Comparison of ENCODE assay signal across 24 cellular contexts in genomic region chr2:147681093-147681492, GRCh38.
DNase-seq lines count a peak whose midpoint lies in the region; ATAC-seq, FAIRE-seq and TF ChIP-seq lines count a peak whose summit lies in the region.
"Had no signal": no experiment of that assay in that cellular context is flagged by ENCODE, and none has a peak within 500 bp of the region (broad histone marks: within the 10 kb centered on the region; RNA-seq: fewer than 3 reads in every experiment).

No MANE protein-coding gene starts in this region.

- POLR2A ChIA-PET in HEK293 (lab: Yijun Ruan, JAX) = no interaction called here
- POLR2A ChIA-PET in K562 (lab: Yijun Ruan, JAX) = no interaction called here

- intact Hi-C loops in K562 (cut with micrococcal nuclease) = no loop called here

- TF ChIP-seq POLR2A in K562 (conservative IDR thresholded peaks at IDR 0.05) (no peak), upper lobe of left lung (IDR thresholded peaks at IDR 0.05) (no peak)

- H3K79me2 ChIP-seq in K562 (ENCODE audit: control insufficient read depth, insufficient read depth, low read length) = no peaks in the 10 kb centered on the region

- CTCF ChIA-PET in HEK293 (lab: Yijun Ruan, JAX) (interaction anchor here (1.0 kb wide), 1 partner anchor 21 kb away, joined by 3 read pairs; no protein-coding TSS in a partner anchor), K562 (lab: Yijun Ruan, JAX; ENCODE audit: low intra/inter-chr PET ratio) (no interaction called here)

- no peak for ATAC-seq in K562
- ATAC-seq in HG02852 (IDR thresholded peaks at IDR 0.05; ENCODE audit: unreplicated experiment) = no peak
- no peak for ATAC-seq in upper lobe of left lung (ENCODE audit: low FRiP score in 2 of 2)

- in situ Hi-C loops in K562 (cut with MboI) = no loop called here

- no peak for FAIRE-seq in K562 (lab: Jason Lieb, UNC)
- FAIRE-seq: A204.1, GM12891, GM18507 had no signal

- no peak overlapping the region for H2AFZ ChIP-seq in K562 (ENCODE audit: low read depth, low read length)

- H3K27me3 ChIP-seq in WERI-Rb-1 (ENCODE audit: insufficient read depth, low read depth, severe bottlenecking) = no peaks in the 10 kb centered on the region
- no peaks in the 10 kb centered on the region for H3K27me3 ChIP-seq in K562 (ENCODE audit: control insufficient read depth in 2 of 2, insufficient read depth in 2 of 2, low read length in 2 of 2)
- no peaks in the 10 kb centered on the region for H3K27me3 ChIP-seq in upper lobe of left lung
- H3K27me3 ChIP-seq: BE2C, BLaER1 had no signal

- H4K20me1 ChIP-seq in K562 (replicated peaks; ENCODE audit: control insufficient read depth, insufficient read depth, low read length) = no peaks in the 10 kb centered on the region
- H4K20me1 ChIP-seq: BLaER1 had no signal

- no peaks in the 10 kb centered on the region for H3K9me3 ChIP-seq in HEK293 (ENCODE audit: control insufficient read depth, insufficient read depth, low read depth, low read length)
- no peaks in the 10 kb centered on the region for H3K9me3 ChIP-seq in WERI-Rb-1 (ENCODE audit: severe bottlenecking)
- no peaks in the 10 kb centered on the region for H3K9me3 ChIP-seq in K562 (replicated peaks; ENCODE audit: control insufficient read depth, insufficient read depth, low read depth, low read length)
- H3K9me3 ChIP-seq in upper lobe of left lung = no peaks in the 10 kb centered on the region
- H3K9me3 ChIP-seq: BE2C had no signal

- H3K9me1 ChIP-seq in K562 (ENCODE audit: control insufficient read depth, insufficient read depth, low read length) = no peaks in the 10 kb centered on the region

- BruUV-seq in K562 (replicated peaks; lab: Mats Ljungman, UMichigan) = no TSS peak

- TF ChIP-seq CTCF in HEK293 (tag by site-specific recombination; IDR thresholded peaks at IDR 0.05) = no peak
- TF ChIP-seq CTCF in WERI-Rb-1 (IDR thresholded peaks at IDR 0.05; ENCODE audit: low read depth, low read length) = no peak
- no peak for TF ChIP-seq CTCF in K562 (IDR thresholded peaks at IDR 0.05 in 2 of 3, conservative IDR thresholded peaks at IDR 0.05 in 1 of 3; ENCODE audit: insufficient read depth in 2 of 3, low read depth in 1 of 3, low read length in 3 of 3)
- TF ChIP-seq CTCF in upper lobe of left lung (IDR thresholded peaks at IDR 0.05) = no peak

- no peak for DNase-seq in WERI-Rb-1
- no peak for DNase-seq in K562 (ENCODE audit: extremely low read depth in 1 of 4, low spot score in 3 of 4)
- DNase-seq in upper lobe of left lung = no peak
- DNase-seq: 8988T; ACHN; BE2C; C1 segment of cervical spinal cord; CD4-positive, alpha-beta memory T cell; CD4-positive, CD25-positive, alpha-beta regulatory T cell; CD8-positive, alpha-beta memory T cell; COR-L47; DMS 273 treated with DMSO at 0.1 percent for 48 hours; DMS153; DMS53; DMS79; DND-41; EL; GDM1 had no signal

- H3K27ac ChIP-seq in HEK293 (ENCODE audit: extremely low read depth, low read depth, low read length) (no peak overlapping the region), WERI-Rb-1 (peak overlapping the region; percentile 92; the same call in 1 of the 2 replicates), K562 (ENCODE audit: extremely low read depth, low read depth, low read length) (no peak overlapping the region), upper lobe of left lung (no peak overlapping the region)
- H3K27ac ChIP-seq: BLaER1 had no signal

- H3K4me2 ChIP-seq in K562 (ENCODE audit: insufficient read depth, low read length) = no peak overlapping the region
- H3K4me2 ChIP-seq: BLaER1 had no signal

- peaks cover 5% of the 10 kb centered on the region for H3K4me1 ChIP-seq in HEK293 (ENCODE audit: control insufficient read depth, insufficient read depth, low read length)
- H3K4me1 ChIP-seq in K562 (replicated peaks in 1 of 2; ENCODE audit: control insufficient read depth in 2 of 2, insufficient read depth in 2 of 2, low read length in 2 of 2) = no peaks in the 10 kb centered on the region
- no peaks in the 10 kb centered on the region for H3K4me1 ChIP-seq in upper lobe of left lung
- H3K4me1 ChIP-seq: BE2C, BLaER1 had no signal

- H3K9ac ChIP-seq in K562 (ENCODE audit: insufficient read depth in 1 of 2, low read depth in 2 of 2, low read length in 2 of 2) = no peak overlapping the region
- H3K9ac ChIP-seq: BLaER1 had no signal

- no peak for TF ChIP-seq RAD21 in K562 (CRISPR knock-in tag; conservative IDR thresholded peaks at IDR 0.05 in 1 of 2, IDR thresholded peaks at IDR 0.05 in 1 of 2)

- TF ChIP-seq EP300 in K562 (IDR thresholded peaks at IDR 0.05; ENCODE audit: low read length) (no peak), upper lobe of left lung (IDR thresholded peaks at IDR 0.05) (no peak)

- H3K36me3 ChIP-seq in HEK293 (ENCODE audit: control insufficient read depth in 2 of 2, insufficient read depth in 1 of 2, low read length in 2 of 2) (no peaks in the 10 kb centered on the region), WERI-Rb-1 (no peaks in the 10 kb centered on the region), K562 (ENCODE audit: control insufficient read depth, insufficient read depth, low read length) (no peaks in the 10 kb centered on the region), upper lobe of left lung (no peaks in the 10 kb centered on the region)
- H3K36me3 ChIP-seq: BE2C, BLaER1 had no signal

- no peak overlapping the region for H3K4me3 ChIP-seq in HEK293 (ENCODE audit: low read depth, low read length)
- no peak overlapping the region for H3K4me3 ChIP-seq in WERI-Rb-1 (ENCODE audit: low read depth, low read length)
- no peak overlapping the region for H3K4me3 ChIP-seq in K562
- H3K4me3 ChIP-seq in upper lobe of left lung = no peak overlapping the region
- H3K4me3 ChIP-seq: BLaER1 had no signal

TF ChIP-seq in HEK293, 187 proteins besides CTCF, POLR2A, EP300 and RAD21:
- TF ChIP-seq, protein P1, sequence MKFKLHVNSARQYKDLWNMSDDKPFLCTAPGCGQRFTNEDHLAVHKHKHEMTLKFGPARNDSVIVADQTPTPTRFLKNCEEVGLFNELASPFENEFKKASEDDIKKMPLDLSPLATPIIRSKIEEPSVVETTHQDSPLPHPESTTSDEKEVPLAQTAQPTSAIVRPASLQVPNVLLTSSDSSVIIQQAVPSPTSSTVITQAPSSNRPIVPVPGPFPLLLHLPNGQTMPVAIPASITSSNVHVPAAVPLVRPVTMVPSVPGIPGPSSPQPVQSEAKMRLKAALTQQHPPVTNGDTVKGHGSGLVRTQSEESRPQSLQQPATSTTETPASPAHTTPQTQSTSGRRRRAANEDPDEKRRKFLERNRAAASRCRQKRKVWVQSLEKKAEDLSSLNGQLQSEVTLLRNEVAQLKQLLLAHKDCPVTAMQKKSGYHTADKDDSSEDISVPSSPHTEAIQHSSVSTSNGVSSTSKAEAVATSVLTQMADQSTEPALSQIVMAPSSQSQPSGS (tag by site-specific recombination; IDR thresholded peaks at IDR 0.05; ENCODE audit: low read depth) = peak; percentile 62; the same call in 1 of the 2 replicates
- no peak for TF ChIP-seq SP3 (tag by site-specific recombination; IDR thresholded peaks at IDR 0.05)

TF ChIP-seq in K562, 482 proteins besides CTCF, POLR2A, EP300 and RAD21:
- TF ChIP-seq, protein P2, sequence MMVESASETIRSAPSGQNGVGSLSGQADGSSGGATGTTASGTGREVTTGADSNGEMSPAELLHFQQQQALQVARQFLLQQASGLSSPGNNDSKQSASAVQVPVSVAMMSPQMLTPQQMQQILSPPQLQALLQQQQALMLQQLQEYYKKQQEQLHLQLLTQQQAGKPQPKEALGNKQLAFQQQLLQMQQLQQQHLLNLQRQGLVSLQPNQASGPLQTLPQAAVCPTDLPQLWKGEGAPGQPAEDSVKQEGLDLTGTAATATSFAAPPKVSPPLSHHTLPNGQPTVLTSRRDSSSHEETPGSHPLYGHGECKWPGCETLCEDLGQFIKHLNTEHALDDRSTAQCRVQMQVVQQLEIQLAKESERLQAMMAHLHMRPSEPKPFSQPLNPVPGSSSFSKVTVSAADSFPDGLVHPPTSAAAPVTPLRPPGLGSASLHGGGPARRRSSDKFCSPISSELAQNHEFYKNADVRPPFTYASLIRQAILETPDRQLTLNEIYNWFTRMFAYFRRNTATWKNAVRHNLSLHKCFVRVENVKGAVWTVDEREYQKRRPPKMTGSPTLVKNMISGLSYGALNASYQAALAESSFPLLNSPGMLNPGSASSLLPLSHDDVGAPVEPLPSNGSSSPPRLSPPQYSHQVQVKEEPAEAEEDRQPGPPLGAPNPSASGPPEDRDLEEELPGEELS (CRISPR knock-in tag; IDR thresholded peaks at IDR 0.05; ENCODE audit: borderline replicate concordance) = no peak
- TF ChIP-seq ATF3 (IDR thresholded peaks at IDR 0.05) (peak; percentile 34; the same call in 1 of the 2 replicates), ATF3 (CRISPR knock-in tag; conservative IDR thresholded peaks at IDR 0.05) (no peak)
